Comparison of ENCODE assay signal across 8 cellular contexts in the genomic region with DNA sequence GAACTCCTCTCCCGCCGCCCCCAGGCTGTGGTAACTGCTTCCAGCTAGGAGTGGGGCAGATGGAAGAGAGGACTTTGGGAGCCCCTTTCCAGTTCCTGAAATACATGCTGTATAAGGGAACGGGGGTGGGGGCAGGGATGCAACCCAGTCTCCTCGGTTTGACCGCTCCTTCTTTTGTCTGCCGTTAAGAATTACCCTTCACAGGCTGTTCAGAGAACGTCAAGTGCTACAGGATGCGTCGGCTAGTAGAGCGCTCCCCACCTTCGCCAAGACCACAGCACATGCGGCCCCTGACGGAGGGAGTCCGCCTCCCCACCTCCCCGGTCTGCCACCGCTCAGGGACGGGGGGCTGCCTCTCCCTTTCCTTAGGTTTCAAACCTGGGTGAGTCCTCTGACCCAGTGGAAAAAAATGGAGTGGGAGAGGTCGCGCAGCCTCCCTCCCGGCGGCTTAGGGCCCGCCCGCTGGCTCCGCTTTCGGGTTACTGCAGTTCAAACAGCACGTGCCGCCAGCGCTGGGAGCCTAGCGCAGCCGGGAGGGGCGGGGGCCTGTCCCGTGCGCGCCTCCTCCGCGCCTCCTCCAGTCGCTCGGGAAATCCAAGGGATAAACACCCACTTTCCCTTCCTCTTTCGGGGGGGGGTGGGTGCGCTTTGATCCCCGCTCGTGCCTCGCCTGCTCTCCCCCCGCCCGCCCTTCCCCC. TPM values are rescaled to one million over a fixed set of nuclear protein-coding genes. Genes with fewer than 3 reads are reported as not detected.
DNase-seq lines count a peak whose midpoint lies in the region; ATAC-seq and TF ChIP-seq lines count a peak whose summit lies in the region.

No MANE protein-coding gene starts in this region.

- 21% methylated on average over 40 of the region's 45 CpGs; no CpG with 5 or more reads in 1 of the 2 donors for WGBS in transverse colon (ENCODE audit: low coverage in 1 of 2), 2 donors

- no peaks in the 10 kb centered on the region for H3K27me3 Mint-ChIP-seq in mesothelial cell of epicardium (ENCODE audit: low read depth)

- H3K27ac ChIP-seq in transverse colon, result peak overlapping the region in 3 of 4 donors; percentile 39 to 53 (median 46)

- in situ Hi-C loops in transverse colon (cut with MboI; ENCODE audit: low pct_ligation_motif_present in 1 of 4, low pct_unique_long_range_greater_than_20kb in 1 of 4, low sequenced_read_pairs in 3 of 4), result loop anchor here in 3 of 4 donors (10.0 to 25.0 kb wide), 4 partner anchors 218 to 594 kb away; no protein-coding TSS in a partner anchor

- no peak for TF ChIP-seq POLR2A in transverse colon (IDR thresholded peaks at IDR 0.05)

- no peaks in the 10 kb centered on the region for H3K9me3 Mint-ChIP-seq in mesothelial cell of epicardium

- peak; percentile 21 for DNase-seq in activated CD4-positive, CD25-positive, alpha-beta regulatory T cell treated with anti-CD3 and anti-CD28 coated beads, Interleukin-2, amount 50 U/mL, for 72 hours
- DNase-seq in activated CD4-positive, CD25-positive, alpha-beta regulatory T cell (lab: John Stamatoyannopoulos, UW), result no peak
- no peak for DNase-seq in mesothelial cell of epicardium (ENCODE audit: low spot score in 2 of 2, unreplicated experiment in 2 of 2)
- DNase-seq in transverse colon, result peak; percentile 69
- no peak for DNase-seq in DMS153 (lab: John Stamatoyannopoulos, UW)
- DNase-seq in OCI-M2 (lab: John Stamatoyannopoulos, UW; ENCODE audit: unreplicated experiment), result no peak
- no peak for DNase-seq in medulla oblongata (ENCODE audit: extremely low spot score)

- peaks cover 58% of the 10 kb centered on the region for H3K27me3 ChIP-seq in transverse colon

- H3K4me1 ChIP-seq in transverse colon, result peaks cover 37 to 68% (median 59%) of the 10 kb centered on the region in 4 donors

- peak; percentile 30 for ATAC-seq in esophagus mucosa

- peaks cover 51% of the 10 kb centered on the region for H3K4me1 Mint-ChIP-seq in mesothelial cell of epicardium

- intact Hi-C loops in transverse colon (cut with DNase I; ENCODE audit: low total_unique reads), result loop anchor here (5.0 kb wide), 1 partner anchor 531 kb away; no protein-coding TSS in a partner anchor

- H3K27ac Mint-ChIP-seq in mesothelial cell of epicardium, result peak overlapping the region; percentile 99

- H3K36me3 Mint-ChIP-seq in mesothelial cell of epicardium, result peaks cover 44% of the 10 kb centered on the region

- TF ChIP-seq CTCF in mesothelial cell of epicardium (IDR thresholded peaks at IDR 0.05; ENCODE audit: unreplicated experiment) (no peak), transverse colon (IDR thresholded peaks at IDR 0.05) (no peak)

- H3K4me3 ChIP-seq in transverse colon, result peak overlapping the region in 3 of 4 donors; percentile 15 to 43 (median 16)

- peak overlapping the region; percentile 95 for H3K4me3 Mint-ChIP-seq in mesothelial cell of epicardium

- H3K9me3 ChIP-seq in transverse colon, result no peaks in the 10 kb centered on the region

- H3K36me3 ChIP-seq in transverse colon, result no peaks in the 10 kb centered on the region

- no peak for TF ChIP-seq EP300 in transverse colon (IDR thresholded peaks at IDR 0.05; ENCODE audit: low read depth)

RNA-seq across cellular contexts. Expression of a gene that starts 4.8 kb away (rescaled TPM):
- total RNA-seq in esophagus mucosa (1.9 TPM), mesothelial cell of epicardium (1,290 to 1,322 TPM (median 1,292 TPM) in 3 replicates), transverse colon (1 to 10 TPM in 3 of 4 donors, not detected in 1; 1.5 to 5.2 (median 2.4) TPM)

Comparison
In these comparisons a context has a peak if more than half of its experiments do, and no peak if none do; other contexts are left out.
1. DNase-seq: peak in activated CD4-positive, CD25-positive, alpha-beta regulatory T cell treated with anti-CD3 and anti-CD28 coated beads, Interleukin-2, amount 50 U/mL, for 72 hours (single experiment) and transverse colon (single experiment); none in activated CD4-positive, CD25-positive, alpha-beta regulatory T cell (0 of 4), mesothelial cell of epicardium (0 of 2), DMS153 (single experiment), OCI-M2 (single experiment) and medulla oblongata (single experiment).
2. RNA of a gene that starts 4.8 kb away (total RNA-seq): 1,290 to 1,322 TPM in mesothelial cell of epicardium; 1.5 to 5.2 TPM in transverse colon and 1.9 TPM in esophagus mucosa (single experiment); every median in the first group is over 100 times any median in the second.